ENCODE assay signal across 8 cellular contexts in the genomic region with DNA sequence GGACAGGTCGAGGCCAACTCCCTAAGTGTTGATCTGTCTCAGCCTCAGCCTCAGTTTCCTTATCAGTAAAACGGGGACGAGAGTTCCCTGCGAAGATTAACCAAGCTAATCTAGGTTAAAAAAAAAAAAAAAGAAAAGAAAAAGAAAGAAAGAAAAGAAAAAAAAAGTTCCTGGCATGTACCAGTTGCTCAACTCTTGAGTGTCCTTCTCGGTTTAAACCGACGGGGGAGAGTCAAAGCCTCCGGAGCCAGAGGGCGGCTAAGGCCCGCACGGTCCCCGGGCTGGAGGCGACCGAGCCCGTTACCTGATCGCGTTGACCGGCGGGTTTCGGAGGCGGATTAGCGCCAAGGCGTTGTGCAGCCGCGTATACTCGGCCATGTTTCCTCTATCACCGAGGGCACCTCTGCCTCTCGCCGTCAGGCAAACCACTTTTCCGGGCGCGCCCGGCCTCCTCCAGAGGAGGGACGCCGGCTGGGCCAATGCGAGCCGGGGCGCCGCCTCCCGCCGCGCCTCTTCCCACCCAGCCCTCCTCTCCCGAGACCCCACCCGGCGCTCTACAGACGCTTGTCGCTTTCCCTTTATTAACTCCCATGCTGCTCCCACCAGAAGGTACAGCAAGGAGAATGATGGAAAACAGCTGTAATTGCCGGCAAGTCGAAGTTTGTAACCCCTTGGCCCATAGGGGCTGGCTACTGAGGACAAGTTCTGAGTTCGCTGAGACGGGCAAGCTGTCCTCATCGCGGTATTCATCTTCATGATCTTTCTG. TPM values are rescaled to one million over a fixed set of nuclear protein-coding genes. Genes with fewer than 3 reads are reported as not detected.
DNase-seq lines count a peak whose midpoint lies in the region; ATAC-seq, FAIRE-seq and TF ChIP-seq lines count a peak whose summit lies in the region.

A gene (minus strand): TSS at position 405 of the 766 bp plus-strand sequence. CDS start 27 bp downstream, at position 378.

- DNase-seq in GM12892 (ENCODE audit: insufficient read length) (peak; percentile 63), NCI-H82 (lab: John Stamatoyannopoulos, UW) (peak; percentile 92), activated T-cell treated with anti-CD3 and anti-CD28 coated beads for 24 hours (ENCODE audit: low read depth) (peak; percentile 46), erythroblast (lab: John Stamatoyannopoulos, UW) (peak; percentile 70 to 74), mucosa of gallbladder (ENCODE audit: low spot score) (peak; percentile 67)
- DNase-seq in stimulated activated CD8-positive, alpha-beta memory T cell treated with anti-CD3 and anti-CD28 coated beads, Interleukin-4, amount 100 ng/mL, for 4 hours (ENCODE audit: low read depth in 2 of 2, low spot score in 1 of 2): peak; percentile 21

- FAIRE-seq in GM12892 (lab: Jason Lieb, UNC): peak; percentile 75

- TF ChIP-seq POLR2A in GM12892 (IDR thresholded peaks at IDR 0.05; ENCODE audit: low read depth, low read length) (peak; percentile 73; the same call in 1 of the 2 replicates), erythroblast (IDR thresholded peaks at IDR 0.05; ENCODE audit: low read length) (peak; percentile 75)

- ATAC-seq in HG03064 (IDR thresholded peaks at IDR 0.05; ENCODE audit: low read depth, unreplicated experiment) (peak; percentile 88), GM18519 (IDR thresholded peaks at IDR 0.05; ENCODE audit: low FRiP score, unreplicated experiment) (no peak)

RNA-seq across cellular contexts. Expression of the gene that starts here (rescaled TPM):
- 2.6 TPM for polyA plus RNA-seq in GM12892 (2012; ENCODE audit: missing spikeins)
- 25.0 TPM for total RNA-seq in mucosa of gallbladder

Comparison
In these comparisons a context has a peak if more than half of its experiments do, and no peak if none do; other contexts are left out.
1. DNase-seq: peak in every context shown above with its lines; median percentile 92 in NCI-H82; 72 in erythroblast; 67 in mucosa of gallbladder; 63 in GM12892; 46 in activated T-cell treated with anti-CD3 and anti-CD28 coated beads for 24 hours; 21 in stimulated activated CD8-positive, alpha-beta memory T cell treated with anti-CD3 and anti-CD28 coated beads, Interleukin-4, amount 100 ng/mL, for 4 hours.